12 cellular contexts compared by ENCODE assay signal in the genomic region with DNA sequence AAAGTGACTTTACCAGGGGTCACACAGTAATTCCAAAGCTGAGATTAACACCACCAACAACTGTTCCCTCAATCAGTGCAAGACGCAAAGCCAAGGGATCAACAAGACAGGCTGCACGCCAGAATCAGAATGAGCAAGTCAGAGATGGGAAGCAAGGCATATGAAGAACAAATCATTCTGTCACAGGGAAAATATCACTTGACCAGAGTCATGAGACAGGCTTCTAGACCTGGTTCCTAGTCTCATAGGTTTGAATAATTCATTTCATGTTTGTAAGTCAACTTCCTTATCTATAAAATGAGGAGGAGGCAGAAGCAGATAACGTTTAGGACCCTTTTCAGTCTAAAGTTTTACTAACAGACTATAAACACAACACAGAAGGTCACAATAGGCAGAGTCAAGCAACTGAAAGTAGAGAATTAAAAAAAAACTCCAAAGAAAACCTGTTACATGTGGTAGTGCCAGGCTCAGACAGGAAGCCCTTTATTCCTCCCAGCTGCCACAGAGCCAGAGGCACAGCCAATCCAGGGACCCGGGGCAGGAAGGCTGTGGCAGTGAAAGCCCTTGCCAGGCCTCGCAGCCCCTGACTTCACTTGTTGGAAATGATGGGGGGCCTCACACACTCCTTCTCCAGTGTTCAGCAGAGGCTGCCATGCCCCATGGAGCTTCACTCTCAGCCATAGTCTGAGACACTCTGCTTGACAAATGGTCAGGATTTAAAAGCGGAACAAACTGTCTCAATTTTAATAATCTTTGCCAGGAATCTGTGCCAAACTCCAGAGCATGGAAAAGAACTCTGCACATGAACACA. TPM values are rescaled to one million over a fixed set of nuclear protein-coding genes. Genes with fewer than 3 reads are reported as not detected.
DNase-seq lines count a peak whose midpoint lies in the region; ATAC-seq and TF ChIP-seq lines count a peak whose summit lies in the region.
"Had no signal": no experiment of that assay in that cellular context is flagged by ENCODE, and none has a peak within 500 bp of the region (broad histone marks: within the 10 kb centered on the region; RNA-seq: fewer than 3 reads in every experiment).

No MANE protein-coding gene starts in this region.

- H3K27ac Mint-ChIP-seq in mesothelial cell of epicardium: peak overlapping the region; percentile 88

- intact Hi-C loops in upper lobe of right lung (cut with DNase I): no loop called here

- H3K27ac ChIP-seq in cingulate gyrus (ENCODE audit: low read depth, low read length) (peak overlapping the region; percentile 93), upper lobe of right lung (peak overlapping the region; percentile 17)
- H3K27ac ChIP-seq: 22Rv1, parathyroid adenoma had no signal

- TF ChIP-seq CTCF in mesothelial cell of epicardium (IDR thresholded peaks at IDR 0.05; ENCODE audit: unreplicated experiment): no peak
- no peak for TF ChIP-seq CTCF in upper lobe of right lung (IDR thresholded peaks at IDR 0.05)

- peaks cover 11% of the 10 kb centered on the region for H3K36me3 Mint-ChIP-seq in mesothelial cell of epicardium

- H3K27me3 ChIP-seq in upper lobe of right lung: no peaks in the 10 kb centered on the region

- DNase-seq in DMS 273 (lab: John Stamatoyannopoulos, UW; ENCODE audit: unreplicated experiment) (peak; percentile 37), DMS 273 treated with DMSO at 0.1 percent for 48 hours (lab: John Stamatoyannopoulos, UW) (no peak), mesothelial cell of epicardium (ENCODE audit: low spot score in 2 of 2, unreplicated experiment in 2 of 2) (no peak), upper lobe of right lung (no peak), dedifferentiated amniotic fluid mesenchymal stem cell (ENCODE audit: extremely low spot score) (no peak), epidermal melanocyte (ENCODE audit: insufficient read length, low spot score) (no peak), AG08396 (ENCODE audit: low spot score) (no peak)
- DNase-seq: activated CD4-positive, alpha-beta T cell treated with anti-CD3 and anti-CD28 coated beads for 48 hours; NCI-H2029 had no signal

- H3K9me3 ChIP-seq in upper lobe of right lung: no peaks in the 10 kb centered on the region

- H3K36me3 ChIP-seq in upper lobe of right lung: no peaks in the 10 kb centered on the region

- H3K4me1 Mint-ChIP-seq in mesothelial cell of epicardium: peaks cover 25% of the 10 kb centered on the region

- H3K4me3 ChIP-seq in upper lobe of right lung: no peak overlapping the region

- H3K4me3 Mint-ChIP-seq in mesothelial cell of epicardium: no peak overlapping the region

- H3K27me3 Mint-ChIP-seq in mesothelial cell of epicardium (ENCODE audit: low read depth): no peaks in the 10 kb centered on the region

- H3K9me3 Mint-ChIP-seq in mesothelial cell of epicardium: peaks cover 8% of the 10 kb centered on the region

- H3K4me1 ChIP-seq in upper lobe of right lung: peaks cover 11% of the 10 kb centered on the region
- H3K4me1 ChIP-seq: parathyroid adenoma had no signal

- ATAC-seq in upper lobe of right lung: peak; percentile 66

RNA-seq across cellular contexts. Expression of a gene that starts 29.2 kb away (rescaled TPM):
- total RNA-seq in mesothelial cell of epicardium: 302 to 317 TPM (median 306 TPM) in 3 replicates
- total RNA-seq in upper lobe of right lung: 450 TPM
